1 cellular context compared by ENCODE assay signal in the genomic region with DNA sequence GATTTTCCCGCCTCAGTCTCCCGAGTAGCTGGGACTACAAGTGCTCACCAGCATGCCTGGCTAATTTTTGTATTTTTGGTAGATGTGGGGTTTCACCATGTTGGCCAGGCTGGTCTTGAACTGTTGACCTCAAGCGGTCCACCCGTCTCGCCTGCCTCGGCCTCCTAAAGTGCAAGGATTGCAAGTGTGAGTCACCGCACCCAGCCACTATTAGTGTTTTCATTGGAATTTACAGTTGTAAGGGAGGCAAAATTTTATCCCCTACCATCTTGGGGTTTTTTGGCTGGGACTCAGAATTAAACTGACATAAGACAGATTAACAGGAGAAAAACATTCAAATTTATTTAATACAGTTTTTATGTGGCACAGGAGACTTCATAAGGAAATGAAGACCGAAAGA.
TF ChIP-seq lines count a peak whose summit lies in the region.

No MANE protein-coding gene starts in this region.

TF ChIP-seq in SK-N-SH treated with all-trans-retinoic acid at 6 μM for 48 hours, 23 proteins besides CTCF, POLR2A, EP300 and RAD21 (continued from another document):
- TF ChIP-seq, protein P1, sequence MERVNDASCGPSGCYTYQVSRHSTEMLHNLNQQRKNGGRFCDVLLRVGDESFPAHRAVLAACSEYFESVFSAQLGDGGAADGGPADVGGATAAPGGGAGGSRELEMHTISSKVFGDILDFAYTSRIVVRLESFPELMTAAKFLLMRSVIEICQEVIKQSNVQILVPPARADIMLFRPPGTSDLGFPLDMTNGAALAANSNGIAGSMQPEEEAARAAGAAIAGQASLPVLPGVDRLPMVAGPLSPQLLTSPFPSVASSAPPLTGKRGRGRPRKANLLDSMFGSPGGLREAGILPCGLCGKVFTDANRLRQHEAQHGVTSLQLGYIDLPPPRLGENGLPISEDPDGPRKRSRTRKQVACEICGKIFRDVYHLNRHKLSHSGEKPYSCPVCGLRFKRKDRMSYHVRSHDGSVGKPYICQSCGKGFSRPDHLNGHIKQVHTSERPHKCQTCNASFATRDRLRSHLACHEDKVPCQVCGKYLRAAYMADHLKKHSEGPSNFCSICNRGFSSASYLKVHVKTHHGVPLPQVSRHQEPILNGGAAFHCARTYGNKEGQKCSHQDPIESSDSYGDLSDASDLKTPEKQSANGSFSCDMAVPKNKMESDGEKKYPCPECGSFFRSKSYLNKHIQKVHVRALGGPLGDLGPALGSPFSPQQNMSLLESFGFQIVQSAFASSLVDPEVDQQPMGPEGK (CRISPR knock-in tag; IDR thresholded peaks at IDR 0.05; ENCODE audit: borderline replicate concordance) = no peak
- no peak for TF ChIP-seq ESRRG (CRISPR knock-in tag; IDR thresholded peaks at IDR 0.05)
TF ChIP-seq in SK-N-SH treated with all-trans-retinoic acid at 6 μM for 48 hours: peak in this region for 0.
